15 cellular contexts compared by ENCODE assay signal in genomic region chr16:71357681-71358080, GRCh38. TPM values are rescaled to one million over a fixed set of nuclear protein-coding genes. Genes with fewer than 3 reads are reported as not detected.
DNase-seq lines count a peak whose midpoint lies in the region; FAIRE-seq and TF ChIP-seq lines count a peak whose summit lies in the region.
"Had no signal": no experiment of that assay in that cellular context is flagged by ENCODE, and none has a peak within 500 bp of the region (broad histone marks: within the 10 kb centered on the region; RNA-seq: fewer than 3 reads in every experiment).

No MANE protein-coding gene starts in this region.

- H3K36me3 ChIP-seq in keratinocyte (ENCODE audit: control insufficient read depth in 2 of 2, extremely low read depth in 1 of 2, insufficient read depth in 2 of 2, low read length in 2 of 2): no peaks in the 10 kb centered on the region
- H3K36me3 ChIP-seq: HAP-1 had no signal

- dilution Hi-C loops in keratinocyte (cut with MboI; ENCODE audit: extremely low pct_ligation_motif_present, low sequenced_read_pairs): no loop called here

- H3K27ac ChIP-seq in keratinocyte (ENCODE audit: control insufficient read depth, insufficient read depth, low read length): no peak overlapping the region

- peak overlapping the region; percentile 85 for H3K4me2 ChIP-seq in keratinocyte (ENCODE audit: control insufficient read depth, extremely low read depth, insufficient read depth, low read depth, low read length)

- H3K27me3 Mint-ChIP-seq in osteocyte (ENCODE audit: unreplicated experiment): peaks cover 7% of the 10 kb centered on the region

- no peaks in the 10 kb centered on the region for H3K9me3 Mint-ChIP-seq in osteocyte (ENCODE audit: unreplicated experiment)
- H3K9me3 Mint-ChIP-seq: activated B cell treated with CpG ODN at 0.5 μM for 24 hours; stimulated activated naive CD8-positive, alpha-beta T cell treated with anti-CD3 and anti-CD28 coated beads, Interleukin-15, amount 100 ng/mL, for 72 hours had no signal

- no peaks in the 10 kb centered on the region for H3K27me3 ChIP-seq in keratinocyte (ENCODE audit: control insufficient read depth, extremely low read depth, insufficient read depth, low read length)

- no peaks in the 10 kb centered on the region for H3K9me3 ChIP-seq in keratinocyte (ENCODE audit: control insufficient read depth, low read depth, low read length)
- H3K9me3 ChIP-seq: HAP-1 had no signal

- H4K20me1 ChIP-seq in keratinocyte (ENCODE audit: control insufficient read depth, extremely low read depth, insufficient read depth, low read length): no peaks in the 10 kb centered on the region

- H3K27ac Mint-ChIP-seq in osteocyte (ENCODE audit: unreplicated experiment): no peak overlapping the region
- H3K27ac Mint-ChIP-seq: activated B cell treated with CpG ODN at 0.5 μM for 24 hours; activated CD8-positive, alpha-beta memory T cell treated with anti-CD3 and anti-CD28 coated beads, Interleukin-2, amount 10 ng/mL, durations not matched to agents 7 days and 5 days; stimulated activated naive CD8-positive, alpha-beta T cell treated with anti-CD3 and anti-CD28 coated beads, Interleukin-15, amount 100 ng/mL, for 72 hours had no signal

- H3K36me3 Mint-ChIP-seq in osteocyte (ENCODE audit: unreplicated experiment): no peaks in the 10 kb centered on the region
- H3K36me3 Mint-ChIP-seq: activated CD8-positive, alpha-beta memory T cell treated with anti-CD3 and anti-CD28 coated beads, Interleukin-2, amount 10 ng/mL, durations not matched to agents 7 days and 5 days; brain had no signal

- H2AFZ ChIP-seq in keratinocyte (ENCODE audit: control insufficient read depth, low read length): no peak overlapping the region

- H3K4me3 Mint-ChIP-seq in osteocyte (ENCODE audit: unreplicated experiment): no peak overlapping the region
- H3K4me3 Mint-ChIP-seq: activated B cell treated with CpG ODN at 0.5 μM for 24 hours; activated CD8-positive, alpha-beta memory T cell treated with anti-CD3 and anti-CD28 coated beads, Interleukin-2, amount 10 ng/mL, durations not matched to agents 7 days and 5 days had no signal

- TF ChIP-seq CTCF in keratinocyte (optimal IDR thresholded peaks at IDR 0.05 in 1 of 3, IDR thresholded peaks at IDR 0.05 in 1 of 3, conservative IDR thresholded peaks at IDR 0.05 in 1 of 3; ENCODE audit: extremely low read depth in 1 of 3, insufficient read depth in 2 of 3, low read length in 3 of 3) (peak in 1 of 3 experiments; percentile 27), osteocyte (IDR thresholded peaks at IDR 0.05) (no peak)

- H3K9ac ChIP-seq in keratinocyte (ENCODE audit: control insufficient read depth, extremely low read depth, insufficient read depth, low read length): no peak overlapping the region

- no peaks in the 10 kb centered on the region for H3K79me2 ChIP-seq in keratinocyte (ENCODE audit: control insufficient read depth, insufficient read depth, low read length)

- FAIRE-seq in keratinocyte (lab: Jason Lieb, UNC): no peak
- FAIRE-seq: small intestine had no signal

- no peak overlapping the region for H3K4me3 ChIP-seq in keratinocyte (ENCODE audit: control insufficient read depth in 2 of 3, extremely low read depth in 1 of 3, insufficient read depth in 2 of 3, low read depth in 1 of 3, low read length in 3 of 3)
- H3K4me3 ChIP-seq: HAP-1 had no signal

- H3K4me1 ChIP-seq in keratinocyte (ENCODE audit: control insufficient read depth, extremely low read depth, insufficient read depth, low read length): peaks cover 24% of the 10 kb centered on the region
- H3K4me1 ChIP-seq: HAP-1 had no signal

- no peaks in the 10 kb centered on the region for H3K9me1 ChIP-seq in keratinocyte (ENCODE audit: control insufficient read depth, extremely low read depth, insufficient read depth, low read length)

- peak; percentile 21 for DNase-seq in NCI-H146 (lab: John Stamatoyannopoulos, UW)
- no peak for DNase-seq in NCI-H146 treated with DMSO at 0.1 percent for 48 hours (lab: John Stamatoyannopoulos, UW; ENCODE audit: unreplicated experiment)
- DNase-seq in COLO668 (lab: John Stamatoyannopoulos, UW; ENCODE audit: unreplicated experiment): peak; percentile 49
- DNase-seq in NCI-H69 (lab: John Stamatoyannopoulos, UW): peak; percentile 20
- no peak for DNase-seq in keratinocyte (ENCODE audit: low read depth, low spot score)
- no peak for DNase-seq in stimulated activated CD4-positive, alpha-beta T cell treated with anti-CD3 and anti-CD28 coated beads, Interleukin-15, amount 100 ng/mL, for 24 hours
- DNase-seq in glomerular visceral epithelial cell (ENCODE audit: extremely low spot score): no peak
- DNase-seq in osteocyte (ENCODE audit: extremely low spot score, unreplicated experiment): no peak

- H3K4me1 Mint-ChIP-seq in osteocyte (ENCODE audit: unreplicated experiment): no peaks in the 10 kb centered on the region

RNA-seq across cellular contexts. Expression of gene CALB2, which starts 0.8 kb away (rescaled TPM):
- 0.39 to 1.4 TPM (median 1.2 TPM) in 3 replicates for polyA plus RNA-seq in keratinocyte
- 16.9 TPM for polyA plus RNA-seq in keratinocyte (2011; ENCODE audit: low read depth)
- 0.62 and 0.92 TPM in 2 replicates for polyA plus RNA-seq in keratinocyte (2011; cell fraction: cytosol; rRNA removed)
- 0.60 and 1.0 TPM in 2 replicates for polyA plus RNA-seq in keratinocyte (2011; cell fraction: nucleus; rRNA removed)
- polyA plus RNA-seq in keratinocyte (2012; ENCODE audit: low replicate concordance): 0.89 and 8.8 TPM in 2 replicates
- 0.35 TPM in 1 of 3 replicates, not detected in the others for polyA minus RNA-seq in keratinocyte
- polyA minus RNA-seq in keratinocyte (2011; cell fraction: cytosol; rRNA and poly(A)+ RNA removed): not detected
- 0.39 and 3.7 TPM in 2 replicates for polyA minus RNA-seq in keratinocyte (2011; cell fraction: nucleus; rRNA and poly(A)+ RNA removed)
- total RNA-seq in osteocyte: not detected in 2 replicates
- total RNA-seq: activated B cell treated with CpG ODN at 0.5 μM for 24 hours; activated CD8-positive, alpha-beta memory T cell treated with anti-CD3 and anti-CD28 coated beads, Interleukin-2, amount 10 ng/mL, durations not matched to agents 7 days and 5 days; lung microvascular endothelial cell had no signal

Comparison
In these comparisons a context has a peak if more than half of its experiments do, and no peak if none do; other contexts are left out.
1. DNase-seq: peak in NCI-H146 (single experiment), COLO668 (single experiment) and NCI-H69 (single experiment); none in NCI-H146 treated with DMSO at 0.1 percent for 48 hours (single experiment), keratinocyte (single experiment), stimulated activated CD4-positive, alpha-beta T cell treated with anti-CD3 and anti-CD28 coated beads, Interleukin-15, amount 100 ng/mL, for 24 hours (single experiment), glomerular visceral epithelial cell (single experiment) and osteocyte (single experiment).